7 cellular contexts compared by ENCODE assay signal in the genomic region with DNA sequence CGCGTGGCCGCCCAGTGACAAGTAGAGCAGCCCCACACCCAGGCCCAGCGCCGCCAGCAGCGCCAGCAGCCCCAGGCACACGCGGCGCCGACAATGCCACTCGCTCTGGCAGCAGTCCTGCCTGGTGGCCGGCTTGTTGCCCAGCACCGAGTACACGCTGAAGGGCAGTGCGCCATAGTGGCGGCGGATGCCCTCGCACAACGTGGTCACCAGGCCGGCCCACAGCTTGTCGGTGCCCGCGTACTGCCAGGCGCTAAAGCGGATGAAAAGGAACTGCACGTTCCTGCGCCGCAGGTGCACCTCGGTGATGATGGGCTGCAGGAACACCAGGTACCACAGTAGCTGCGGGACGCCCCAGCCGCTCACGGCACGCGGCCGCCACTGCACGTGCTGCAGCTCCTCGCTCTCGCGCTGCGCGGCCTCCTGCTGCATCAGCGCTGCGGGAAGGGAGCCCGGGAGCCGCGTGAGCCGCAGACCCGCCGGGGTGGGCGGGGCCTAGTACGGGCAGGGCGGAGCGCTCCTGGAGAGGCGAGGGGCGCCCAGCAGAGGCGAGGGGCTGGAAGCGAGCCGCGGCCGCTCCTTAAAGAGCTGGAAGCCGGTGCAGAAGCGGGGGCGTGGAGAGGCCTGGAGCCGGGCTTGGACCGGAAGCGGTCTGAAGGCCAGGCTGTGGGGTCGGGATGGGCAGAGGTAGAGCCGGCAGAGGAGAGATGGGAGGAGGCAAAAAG. TPM values are rescaled to one million over a fixed set of nuclear protein-coding genes. Genes with fewer than 3 reads are reported as not detected.
DNase-seq lines count a peak whose midpoint lies in the region; ATAC-seq, FAIRE-seq and TF ChIP-seq lines count a peak whose summit lies in the region.

No MANE protein-coding gene starts in this region.

- H3K79me2 ChIP-seq in endothelial cell of umbilical vein (ENCODE audit: control insufficient read depth, insufficient read depth, low read length) = no peaks in the 10 kb centered on the region

- TF ChIP-seq POLR2A in endothelial cell of umbilical vein (IDR thresholded peaks at IDR 0.05; ENCODE audit: low read depth, low read length) = no peak

- dilution Hi-C loops in endothelial cell of umbilical vein (cut with MboI; ENCODE audit: extremely low pct_ligation_motif_present, low sequenced_read_pairs) = no loop called here

- intact Hi-C loops in activated CD4-positive, alpha-beta memory T cell treated with anti-CD3 and anti-CD28 coated beads for 36 hours (cut with micrococcal nuclease) = no loop called here
- intact Hi-C loops in endothelial cell of umbilical vein (cut with micrococcal nuclease) = no loop called here

- peak overlapping the region; percentile 60 for H3K4me3 Mint-ChIP-seq in activated CD4-positive, alpha-beta memory T cell treated with anti-CD3 and anti-CD28 coated beads for 36 hours

- no peak overlapping the region for H3K9ac ChIP-seq in endothelial cell of umbilical vein (replicated peaks; ENCODE audit: extremely low read depth, insufficient read depth, low read length)

- H3K27ac Mint-ChIP-seq in activated CD4-positive, alpha-beta memory T cell treated with anti-CD3 and anti-CD28 coated beads for 36 hours = no peak overlapping the region

- CTCF ChIA-PET in HEK293T (lab: Yijun Ruan, JAX) = no interaction called here
- CTCF ChIA-PET in activated CD4-positive, alpha-beta memory T cell treated with anti-CD3 and anti-CD28 coated beads for 36 hours (lab: Charles Lee) = interaction anchor here (1.0 to 2.0 kb wide), 2 partner anchors 34 to 61 kb away, joined by 3 to 7 read pairs; a partner anchor contains a TSS
- CTCF ChIA-PET in endothelial cell of umbilical vein (lab: Charles Lee) = interaction anchor here (1.1 to 1.6 kb wide), 2 partner anchors 9 to 10 kb away, joined by 3 to 5 read pairs; no protein-coding TSS in a partner anchor

- no peak overlapping the region for H3K27ac ChIP-seq in endothelial cell of umbilical vein (ENCODE audit: insufficient read depth, low read depth, low read length)

- H3K36me3 Mint-ChIP-seq in activated CD4-positive, alpha-beta memory T cell treated with anti-CD3 and anti-CD28 coated beads for 36 hours = peaks cover 4% of the 10 kb centered on the region

- peak; percentile 71 for DNase-seq in HEK293T (ENCODE audit: extremely low spot score)
- peak; percentile 47 for DNase-seq in activated CD4-positive, alpha-beta memory T cell treated with anti-CD3 and anti-CD28 coated beads for 36 hours
- peak; percentile 34 for DNase-seq in endothelial cell of umbilical vein (ENCODE audit: low read depth, low spot score)
- DNase-seq in mucosa of gallbladder (ENCODE audit: low spot score) = peak; percentile 21
- DNase-seq in superior temporal gyrus (ENCODE audit: extremely low spot score) = peak; percentile 31
- no peak for DNase-seq in COLO829 (ENCODE audit: low spot score)

- TF ChIP-seq CTCF in endothelial cell of umbilical vein (IDR thresholded peaks at IDR 0.05; ENCODE audit: extremely low read depth in 1 of 2, insufficient read depth in 1 of 2, low read depth in 1 of 2, low read length in 2 of 2) = no peak

- H3K9me3 ChIP-seq in endothelial cell of umbilical vein (replicated peaks; ENCODE audit: control insufficient read depth, insufficient read depth, low read length) = no peaks in the 10 kb centered on the region

- peak overlapping the region; percentile 67 for H2AFZ ChIP-seq in endothelial cell of umbilical vein (ENCODE audit: low read depth, low read length)

- H3K4me3 ChIP-seq in endothelial cell of umbilical vein (replicated peaks in 1 of 3; ENCODE audit: insufficient read depth in 1 of 3, low read depth in 1 of 3, low read length in 3 of 3) = peak overlapping the region in 1 of 3 experiments; percentile 3

- H3K27me3 Mint-ChIP-seq in activated CD4-positive, alpha-beta memory T cell treated with anti-CD3 and anti-CD28 coated beads for 36 hours = peaks cover 13% of the 10 kb centered on the region

- H4K20me1 ChIP-seq in endothelial cell of umbilical vein (replicated peaks; ENCODE audit: control insufficient read depth, extremely low read depth, insufficient read depth, low read length) = no peaks in the 10 kb centered on the region

- H3K4me2 ChIP-seq in endothelial cell of umbilical vein (ENCODE audit: insufficient read depth, low read length) = peak overlapping the region; percentile 15

- H3K4me1 Mint-ChIP-seq in activated CD4-positive, alpha-beta memory T cell treated with anti-CD3 and anti-CD28 coated beads for 36 hours (ENCODE audit: low read depth) = peaks cover 20% of the 10 kb centered on the region

- no peak for FAIRE-seq in endothelial cell of umbilical vein (lab: Jason Lieb, UNC)

- H3K27me3 ChIP-seq in endothelial cell of umbilical vein (ENCODE audit: control insufficient read depth in 2 of 2, insufficient read depth in 2 of 2, low read length in 2 of 2) = peaks cover 6 to 15% of the 10 kb centered on the region in 2 experiments

- POLR2A ChIA-PET in HEK293T (lab: Yijun Ruan, JAX) = no interaction called here
- POLR2A ChIA-PET in activated CD4-positive, alpha-beta memory T cell treated with anti-CD3 and anti-CD28 coated beads for 36 hours (lab: Charles Lee) = interaction anchor here (1.1 kb wide), 1 partner anchor 25 kb away, joined by 4 read pairs; a partner anchor contains a TSS
- POLR2A ChIA-PET in endothelial cell of umbilical vein (lab: Charles Lee) = no interaction called here

- peaks cover 5% of the 10 kb centered on the region for H3K9me3 Mint-ChIP-seq in activated CD4-positive, alpha-beta memory T cell treated with anti-CD3 and anti-CD28 coated beads for 36 hours

- no peaks in the 10 kb centered on the region for H3K36me3 ChIP-seq in endothelial cell of umbilical vein (ENCODE audit: control insufficient read depth in 2 of 2, extremely low read depth in 1 of 2, insufficient read depth in 2 of 2, low read length in 2 of 2)

- BruUV-seq in endothelial cell of umbilical vein (replicated peaks; lab: Mats Ljungman, UMichigan) = no TSS peak

- no peaks in the 10 kb centered on the region for H3K9me1 ChIP-seq in endothelial cell of umbilical vein (replicated peaks; ENCODE audit: control insufficient read depth, extremely low read depth, insufficient read depth, low read length)

- peaks cover 18% of the 10 kb centered on the region for H3K4me1 ChIP-seq in endothelial cell of umbilical vein (ENCODE audit: control insufficient read depth, extremely low read depth, insufficient read depth, low read length)

- no peak for ATAC-seq in HG02623 (IDR thresholded peaks at IDR 0.05; ENCODE audit: unreplicated experiment)

TF ChIP-seq in HEK293T, 16 proteins besides CTCF, POLR2A, EP300 and RAD21:
- TF ChIP-seq L3MBTL2 (conservative IDR thresholded peaks at IDR 0.05) (peak; percentile 80), ARNT (IDR thresholded peaks at IDR 0.05) (no peak)

TF ChIP-seq in endothelial cell of umbilical vein, 7 proteins besides CTCF, POLR2A, EP300 and RAD21 (continues in another document):
- peak; percentile 14 for TF ChIP-seq EZH2 (IDR thresholded peaks at IDR 0.05; ENCODE audit: borderline replicate concordance, low read depth, low read length, severe bottlenecking)
- TF ChIP-seq, protein P1, sequence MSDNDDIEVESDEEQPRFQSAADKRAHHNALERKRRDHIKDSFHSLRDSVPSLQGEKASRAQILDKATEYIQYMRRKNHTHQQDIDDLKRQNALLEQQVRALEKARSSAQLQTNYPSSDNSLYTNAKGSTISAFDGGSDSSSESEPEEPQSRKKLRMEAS (IDR thresholded peaks at IDR 0.05; ENCODE audit: insufficient read depth, insufficient read length) = peak; percentile 31
- TF ChIP-seq GATA2 (IDR thresholded peaks at IDR 0.05; ENCODE audit: insufficient read depth, insufficient read length, low read depth, low read length) = no peak
- TF ChIP-seq MYC (IDR thresholded peaks at IDR 0.05; ENCODE audit: low read depth, low read length) = no peak
- no peak for TF ChIP-seq FOS (IDR thresholded peaks at IDR 0.05; ENCODE audit: borderline replicate concordance, insufficient read depth, low read length)
- no peak for TF ChIP-seq JUN (IDR thresholded peaks at IDR 0.05; ENCODE audit: borderline replicate concordance, insufficient read depth, insufficient read length, low read depth)

RNA-seq across cellular contexts. Expression of a gene that starts 7.3 kb away (rescaled TPM):
- total RNA-seq in activated CD4-positive, alpha-beta memory T cell treated with anti-CD3 and anti-CD28 coated beads for 36 hours = under 1 TPM; 0.10 to 0.22 TPM
- total RNA-seq in endothelial cell of umbilical vein (not detected in 2 replicates), mucosa of gallbladder (0.52 TPM)
- polyA plus RNA-seq in endothelial cell of umbilical vein = 0.04 and 0.05 TPM in 2 replicates
- polyA plus RNA-seq in endothelial cell of umbilical vein (2011; cell fraction: cytosol; rRNA removed) = 0.03 and 0.04 TPM in 2 replicates
- polyA plus RNA-seq in endothelial cell of umbilical vein (2011; cell fraction: nucleus; rRNA removed) = 0.12 and 0.28 TPM in 2 replicates
- 0.07 TPM in 2 replicates for polyA plus RNA-seq in endothelial cell of umbilical vein (2012)
- 0.08 and 0.12 TPM in 2 replicates for polyA minus RNA-seq in endothelial cell of umbilical vein
- polyA minus RNA-seq in endothelial cell of umbilical vein (2011; cell fraction: cytosol; rRNA and poly(A)+ RNA removed) = not detected
- polyA minus RNA-seq in endothelial cell of umbilical vein (2011; cell fraction: nucleus; rRNA and poly(A)+ RNA removed) = 0.14 and 0.19 TPM in 2 replicates

RNA-seq across cellular contexts. Expression of a gene that starts 24.5 kb away (rescaled TPM):
- 10 to 100 TPM; 35.1 to 39.9 TPM for total RNA-seq in activated CD4-positive, alpha-beta memory T cell treated with anti-CD3 and anti-CD28 coated beads for 36 hours
- total RNA-seq in endothelial cell of umbilical vein (12.6 and 18.1 TPM in 2 replicates), mucosa of gallbladder (26.8 TPM)
- polyA plus RNA-seq in endothelial cell of umbilical vein = 45.4 and 46.6 TPM in 2 replicates
- polyA plus RNA-seq in endothelial cell of umbilical vein (2011; cell fraction: cytosol; rRNA removed) = 27.9 and 33.7 TPM in 2 replicates
- polyA plus RNA-seq in endothelial cell of umbilical vein (2011; cell fraction: nucleus; rRNA removed) = 10.1 and 11.3 TPM in 2 replicates
- 13.5 and 28.7 TPM in 2 replicates for polyA plus RNA-seq in endothelial cell of umbilical vein (2012)
- 3.4 and 5.6 TPM in 2 replicates for polyA minus RNA-seq in endothelial cell of umbilical vein
- polyA minus RNA-seq in endothelial cell of umbilical vein (2011; cell fraction: cytosol; rRNA and poly(A)+ RNA removed) = 1.8 TPM
- 0.96 TPM in 2 replicates for polyA minus RNA-seq in endothelial cell of umbilical vein (2011; cell fraction: nucleus; rRNA and poly(A)+ RNA removed)

RNA-seq across cellular contexts. Expression of a gene that starts 25.1 kb away (rescaled TPM):
- 10 to 100 TPM; 10.4 to 11.8 TPM for total RNA-seq in activated CD4-positive, alpha-beta memory T cell treated with anti-CD3 and anti-CD28 coated beads for 36 hours
- total RNA-seq in endothelial cell of umbilical vein = 11.7 and 17.4 TPM in 2 replicates
- polyA plus RNA-seq in endothelial cell of umbilical vein = 13.6 and 13.8 TPM in 2 replicates
- polyA plus RNA-seq in endothelial cell of umbilical vein (2011; cell fraction: cytosol; rRNA removed) = 5.6 and 6.2 TPM in 2 replicates
- polyA plus RNA-seq in endothelial cell of umbilical vein (2011; cell fraction: nucleus; rRNA removed) = 4.0 and 4.1 TPM in 2 replicates
- polyA plus RNA-seq in endothelial cell of umbilical vein (2012) = 7.0 and 9.0 TPM in 2 replicates
- polyA minus RNA-seq in endothelial cell of umbilical vein = 12.8 and 14.4 TPM in 2 replicates
- polyA minus RNA-seq in endothelial cell of umbilical vein (2011; cell fraction: cytosol; rRNA and poly(A)+ RNA removed) = 5.1 TPM
- 2.8 and 4.6 TPM in 2 replicates for polyA minus RNA-seq in endothelial cell of umbilical vein (2011; cell fraction: nucleus; rRNA and poly(A)+ RNA removed)
- total RNA-seq in mucosa of gallbladder = 21.7 TPM
